ENCODE assay signal across 19 cellular contexts in genomic region chr20:58579819-58580492, GRCh38.
"Had no signal": no experiment of that assay in that cellular context is flagged by ENCODE, and none has a peak within 500 bp of the region (broad histone marks: within the 10 kb centered on the region; RNA-seq: fewer than 3 reads in every experiment).

No MANE protein-coding gene starts in this region.

- ATAC-seq: esophagus mucosa; heart right ventricle; left lobe of liver; mucosa of descending colon; naive thymus-derived CD8-positive, alpha-beta T cell; right lobe of liver had no signal

- H3K27ac Mint-ChIP-seq: naive thymus-derived CD8-positive, alpha-beta T cell; neural progenitor cell; progenitor cell of endocrine pancreas; type B pancreatic cell had no signal

- H3K4me1 ChIP-seq: right lobe of liver had no signal

- H3K4me1 Mint-ChIP-seq: neural progenitor cell had no signal

- H3K27ac ChIP-seq: coronary artery, heart right ventricle, neural progenitor cell, ovary, right lobe of liver, skin epidermis had no signal

- H3K4me3 ChIP-seq: coronary artery, heart right ventricle, mucosa of descending colon, neural progenitor cell, ovary, right lobe of liver, skin epidermis had no signal

- H3K27me3 ChIP-seq: neural progenitor cell, ovary, right lobe of liver had no signal

- H3K36me3 ChIP-seq: heart right ventricle, neural progenitor cell, ovary, right lobe of liver had no signal

- H3K36me3 Mint-ChIP-seq: neural progenitor cell, type B pancreatic cell had no signal

- H3K9me3 Mint-ChIP-seq: neural progenitor cell had no signal

- H3K9me3 ChIP-seq: heart right ventricle, mucosa of descending colon, ovary, right lobe of liver had no signal

- H3K4me3 Mint-ChIP-seq: naive thymus-derived CD8-positive, alpha-beta T cell; neural progenitor cell; type B pancreatic cell had no signal

- DNase-seq: effector CD4-positive, alpha-beta T cell; heart right ventricle; hypothalamus; kidney glomerular epithelial cell; mammary epithelial cell; naive thymus-derived CD8-positive, alpha-beta T cell; nucleus accumbens; ovary; right lobe of liver; stimulated activated CD4-positive, alpha-beta T cell treated with anti-CD3 and anti-CD28 coated beads, Interleukin-2, amount 100 ng/mL, for 24 hours; stimulated activated naive CD4-positive, alpha-beta T cell treated with Interleukin-2 at 50 U/mL for 16 hours had no signal
